8 cellular contexts compared by ENCODE assay signal in genomic region chr17:1485748-1486376, GRCh38. TPM values are rescaled to one million over a fixed set of nuclear protein-coding genes. Genes with fewer than 3 reads are reported as not detected.
A peak's percentile ranks its signal among the peaks of the same experiment; 100 is the strongest.
DNase-seq lines count a peak whose midpoint lies in the region; ATAC-seq and TF ChIP-seq lines count a peak whose summit lies in the region.

No MANE protein-coding gene starts in this region.

- peak overlapping the region; percentile 72 to 80 (median 77) for H3K9ac ChIP-seq in skeletal muscle tissue (ENCODE audit: low read depth in 1 of 3, low read length in 3 of 3)

- peak overlapping the region; percentile 99 for H3K4me2 ChIP-seq in hepatocyte

- peaks cover 9% of the 10 kb centered on the region for H3K4me1 Mint-ChIP-seq in Calu3 (ENCODE audit: low read depth, unreplicated experiment)

- DNase-seq in Calu3 = peak; percentile 63
- DNase-seq in SW480 (ENCODE audit: low spot score) = peak; percentile 60
- DNase-seq in ascending aorta (ENCODE audit: low spot score in 2 of 2) = peak in 1 of 2 donors; percentile 89
- DNase-seq in hepatocyte (ENCODE audit: low spot score) = peak; percentile 82
- no peak for DNase-seq in NCI-H1092 treated with DMSO at 0.1 percent for 48 hours (lab: John Stamatoyannopoulos, UW)

- H3K36me3 Mint-ChIP-seq in Calu3 (ENCODE audit: insufficient read depth, unreplicated experiment) = peaks cover 68% of the 10 kb centered on the region

- ATAC-seq in HG02571 (IDR thresholded peaks at IDR 0.05; ENCODE audit: unreplicated experiment) (peak; percentile 37), GM21360 (IDR thresholded peaks at IDR 0.05; ENCODE audit: unreplicated experiment) (no peak)

- H4K20me1 ChIP-seq in hepatocyte (ENCODE audit: insufficient read depth, poor library complexity, severe bottlenecking) = no peaks in the 10 kb centered on the region

- no peaks in the 10 kb centered on the region for H3K9me2 ChIP-seq in hepatocyte (replicated peaks; ENCODE audit: insufficient read depth)

- H3K27ac ChIP-seq in ascending aorta = peak overlapping the region; percentile 90 to 99
- peak overlapping the region; percentile 99 for H3K27ac ChIP-seq in hepatocyte
- H3K27ac ChIP-seq in skeletal muscle tissue (ENCODE audit: low read depth, low read length) = peak overlapping the region; percentile 85

- WGBS in hepatocyte (ENCODE audit: low lambda C conversion rate, missing lambda C conversion rate) = 0% methylated on average over 14 of the region's 80 CpGs

- no peaks in the 10 kb centered on the region for H3K9me3 Mint-ChIP-seq in Calu3 (ENCODE audit: low read depth, unreplicated experiment)

- H3K4me1 ChIP-seq in ascending aorta (peaks cover 10 to 43% of the 10 kb centered on the region in 2 donors), hepatocyte (ENCODE audit: insufficient read depth) (peaks cover 39% of the 10 kb centered on the region), skeletal muscle tissue (ENCODE audit: control insufficient read depth in 3 of 3, insufficient read depth in 3 of 3, low read length in 3 of 3) (peaks cover 23 to 35% (median 32%) of the 10 kb centered on the region in 3 donors)

- H3K27me3 Mint-ChIP-seq in Calu3 (ENCODE audit: unreplicated experiment) = no peaks in the 10 kb centered on the region

- BruUV-seq in Calu3 (replicated peaks; lab: Mats Ljungman, UMichigan) = TSS peak; percentile 65

- no peaks in the 10 kb centered on the region for H3K9me3 ChIP-seq in ascending aorta
- H3K9me3 ChIP-seq in hepatocyte (ENCODE audit: low read depth) = no peaks in the 10 kb centered on the region
- no peaks in the 10 kb centered on the region for H3K9me3 ChIP-seq in skeletal muscle tissue (ENCODE audit: control insufficient read depth in 3 of 3, low read length in 3 of 3)

- CTCF ChIA-PET in Calu3 (lab: Charles Lee) = no interaction called here

- H3K36me3 ChIP-seq in ascending aorta = peaks cover 22 to 28% of the 10 kb centered on the region in 2 donors
- no peaks in the 10 kb centered on the region for H3K36me3 ChIP-seq in hepatocyte (replicated peaks; ENCODE audit: insufficient read depth, low read depth)
- H3K36me3 ChIP-seq in skeletal muscle tissue (ENCODE audit: control insufficient read depth in 3 of 3, insufficient read depth in 3 of 3, low read length in 3 of 3) = peaks cover 9 to 20% (median 16%) of the 10 kb centered on the region in 3 donors

- no peak overlapping the region for H3K27ac Mint-ChIP-seq in Calu3 (ENCODE audit: unreplicated experiment)

- peak overlapping the region; percentile 69 for H2AFZ ChIP-seq in hepatocyte

- TF ChIP-seq CTCF in Calu3 (IDR thresholded peaks at IDR 0.05; ENCODE audit: unreplicated experiment) = no peak
- TF ChIP-seq CTCF in ascending aorta (IDR thresholded peaks at IDR 0.05) = no peak
- TF ChIP-seq CTCF in hepatocyte (IDR thresholded peaks at IDR 0.05; ENCODE audit: poor library complexity) = no peak

- intact Hi-C loops in Calu3 (cut with micrococcal nuclease; ENCODE audit: unreplicated experiment) = no loop called here
- intact Hi-C loops in ascending aorta (cut with DNase I) = loop anchor here (2.0 to 10.0 kb wide), 2 partner anchors 29 to 229 kb away; partner anchors contain the start of genes CRK and TLCD2

- H3K4me3 Mint-ChIP-seq in Calu3 (ENCODE audit: low read depth, unreplicated experiment) = peak overlapping the region; percentile 73

- H3K4me3 ChIP-seq in ascending aorta = peak overlapping the region; percentile 93 to 95
- peak overlapping the region; percentile 91 for H3K4me3 ChIP-seq in hepatocyte
- H3K4me3 ChIP-seq in skeletal muscle tissue (ENCODE audit: low read length in 3 of 3) = peak overlapping the region; percentile 48 to 67 (median 67)

- peaks cover 49% of the 10 kb centered on the region for H3K79me2 ChIP-seq in hepatocyte

- H3K27me3 ChIP-seq in ascending aorta = no peaks in the 10 kb centered on the region
- H3K27me3 ChIP-seq in hepatocyte = no peaks in the 10 kb centered on the region
- H3K27me3 ChIP-seq in skeletal muscle tissue (ENCODE audit: control insufficient read depth in 3 of 3, insufficient read depth in 3 of 3, low read length in 3 of 3) = no peaks in the 10 kb centered on the region

RNA-seq across cellular contexts. Expression of gene MYO1C, which starts 6.6 kb away (rescaled TPM):
- total RNA-seq in Calu3 (2022) = 117 and 134 TPM in 2 replicates
- 251 TPM for total RNA-seq in ascending aorta
- 74.4 and 76.8 TPM in 2 replicates for total RNA-seq in hepatocyte
- polyA plus RNA-seq in hepatocyte = 85.3 and 92.3 TPM in 2 replicates
- 69.4 TPM for total RNA-seq in skeletal muscle tissue

RNA-seq across cellular contexts. Expression of gene CRK, which starts 29.8 kb away (rescaled TPM):
- total RNA-seq in Calu3 (2022) = 38.9 and 40.0 TPM in 2 replicates
- total RNA-seq in ascending aorta = 83.4 TPM
- total RNA-seq in hepatocyte = 66.7 and 72.1 TPM in 2 replicates
- polyA plus RNA-seq in hepatocyte = 66.5 and 69.2 TPM in 2 replicates
- 42.8 TPM for total RNA-seq in skeletal muscle tissue

RNA-seq across cellular contexts. Expression of gene INPP5K, which starts 30.6 kb away (rescaled TPM):
- total RNA-seq in Calu3 (2022) (15.4 and 18.7 TPM in 2 replicates), ascending aorta (73.7 TPM), hepatocyte (34.7 and 48.4 TPM in 2 replicates), skeletal muscle tissue (23.0 TPM)
- 33.5 and 40.4 TPM in 2 replicates for polyA plus RNA-seq in hepatocyte
